1 cellular context compared by ENCODE assay signal in the genomic region with DNA sequence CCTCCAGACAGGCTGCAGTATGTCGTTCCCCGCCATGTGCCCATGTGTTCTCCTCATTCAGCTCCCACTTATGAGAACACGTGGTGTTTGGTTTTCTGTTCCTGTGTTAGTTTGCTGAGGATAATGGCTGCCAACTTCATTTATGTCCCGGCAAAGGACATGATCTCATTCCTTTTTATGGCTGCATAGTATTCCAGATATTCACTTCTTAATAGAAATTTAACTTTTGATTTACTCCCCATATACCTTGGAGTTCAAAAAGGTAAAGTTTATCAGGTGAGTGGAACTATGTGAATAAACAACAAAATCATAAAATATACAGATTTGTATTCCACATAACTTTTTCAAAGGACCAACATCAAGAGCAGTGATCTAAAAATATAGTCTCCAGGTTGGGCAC.
TF ChIP-seq lines count a peak whose summit lies in the region.

No MANE protein-coding gene starts in this region.

TF ChIP-seq in K562, 482 proteins besides CTCF, POLR2A, EP300 and RAD21 (continued from another document):
- TF ChIP-seq, protein P1, sequence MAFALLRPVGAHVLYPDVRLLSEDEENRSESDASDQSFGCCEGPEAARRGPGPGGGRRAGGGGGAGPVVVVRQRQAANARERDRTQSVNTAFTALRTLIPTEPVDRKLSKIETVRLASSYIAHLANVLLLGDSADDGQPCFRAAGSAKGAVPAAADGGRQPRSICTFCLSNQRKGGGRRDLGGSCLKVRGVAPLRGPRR (CRISPR knock-in tag; IDR thresholded peaks at IDR 0.05) = no peak
- no peak for TF ChIP-seq ZNF121 (CRISPR knock-in tag; conservative IDR thresholded peaks at IDR 0.05)
- TF ChIP-seq GTF2A2 (tag; IDR thresholded peaks at IDR 0.05) = no peak
- TF ChIP-seq TCF7L2 (IDR thresholded peaks at IDR 0.05; ENCODE audit: low read depth, low read length) = no peak
- TF ChIP-seq ZNF75A (CRISPR knock-in tag; IDR thresholded peaks at IDR 0.05) = no peak
- TF ChIP-seq ZNF717 (CRISPR knock-in tag; IDR thresholded peaks at IDR 0.05) = no peak
- TF ChIP-seq RBM25 (IDR thresholded peaks at IDR 0.05; ENCODE audit: low read depth, low read length, severe bottlenecking) = peak; percentile 50
- no peak for TF ChIP-seq ESRRB (CRISPR knock-in tag; IDR thresholded peaks at IDR 0.05; ENCODE audit: borderline replicate concordance)
- TF ChIP-seq ZNF146 (CRISPR knock-in tag; IDR thresholded peaks at IDR 0.05; ENCODE audit: unreplicated experiment) = peak; percentile 88
- no peak for TF ChIP-seq ESRRA (IDR thresholded peaks at IDR 0.05; ENCODE audit: borderline replicate concordance, low read depth)
TF ChIP-seq in K562: peak in this region for 2.
